Comparison of ENCODE assay signal across 1 cellular context in the genomic region with DNA sequence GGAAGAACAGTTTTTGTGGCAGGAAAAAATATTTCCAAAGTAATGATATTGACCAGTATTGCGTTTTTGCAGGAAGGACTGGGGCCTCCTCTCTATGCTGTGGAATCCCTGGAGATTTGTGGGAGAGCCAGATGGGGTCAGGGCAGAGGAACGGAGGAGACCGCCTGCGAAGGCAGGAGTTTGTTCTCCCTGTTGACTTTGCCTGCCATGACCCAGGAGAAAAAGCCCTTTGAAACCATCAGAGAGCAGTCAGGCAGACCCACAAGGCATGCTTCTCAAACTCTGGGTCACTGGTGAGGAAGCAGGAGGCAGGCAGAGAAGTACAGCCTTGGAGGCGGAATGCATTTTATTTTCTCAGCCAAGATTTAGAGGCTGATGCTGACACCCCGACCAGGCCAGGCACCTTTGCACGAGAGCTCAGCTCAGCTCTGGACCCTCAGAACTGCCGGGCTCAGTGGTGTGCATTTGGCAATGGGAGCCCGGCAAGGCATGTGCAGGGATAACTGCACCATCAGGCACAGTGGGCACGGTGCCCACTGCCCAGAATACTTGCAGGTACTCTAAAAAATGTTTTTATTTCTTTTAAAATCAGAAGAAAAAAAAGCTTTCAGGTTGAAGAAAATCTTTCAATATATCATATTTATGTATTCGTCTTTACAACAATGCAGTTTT.
A peak's percentile ranks its signal among the peaks of the same experiment; 100 is the strongest.
TF ChIP-seq lines count a peak whose summit lies in the region.

No MANE protein-coding gene starts in this region.

TF ChIP-seq in HepG2, 621 proteins besides CTCF, POLR2A, EP300 and RAD21 (continued from another document and continues in another):
- TF ChIP-seq AKNA (CRISPR knock-in tag; IDR thresholded peaks at IDR 0.05; ENCODE audit: borderline replicate concordance) (no peak), IRF9 (CRISPR knock-in tag; IDR thresholded peaks at IDR 0.05; ENCODE audit: borderline replicate concordance) (no peak), PBX3 (CRISPR knock-in tag; IDR thresholded peaks at IDR 0.05; ENCODE audit: borderline replicate concordance) (no peak), MIXL1 (CRISPR knock-in tag; IDR thresholded peaks at IDR 0.05) (no peak), ARNT2 (CRISPR knock-in tag; IDR thresholded peaks at IDR 0.05; ENCODE audit: low read depth) (no peak), RXRA (CRISPR knock-in tag; IDR thresholded peaks at IDR 0.05) (peak; percentile 77; the same call in 1 of the 2 replicates), GZF1 (CRISPR knock-in tag; IDR thresholded peaks at IDR 0.05) (no peak), JARID2 (CRISPR knock-in tag; IDR thresholded peaks at IDR 0.05; ENCODE audit: insufficient replicate concordance) (no peak), PITX1 (CRISPR knock-in tag; IDR thresholded peaks at IDR 0.05) (no peak), YEATS2 (CRISPR knock-in tag; IDR thresholded peaks at IDR 0.05; ENCODE audit: borderline replicate concordance) (no peak), HMG20B (CRISPR knock-in tag; conservative IDR thresholded peaks at IDR 0.05) (no peak), ZNF772 (CRISPR knock-in tag; IDR thresholded peaks at IDR 0.05) (no peak), ZKSCAN1 (IDR thresholded peaks at IDR 0.05; ENCODE audit: low read length) (no peak), ZBTB42 (CRISPR knock-in tag; IDR thresholded peaks at IDR 0.05) (no peak), ZNF839 (CRISPR knock-in tag; IDR thresholded peaks at IDR 0.05; ENCODE audit: borderline replicate concordance) (no peak), ZNF367 (CRISPR knock-in tag; IDR thresholded peaks at IDR 0.05; ENCODE audit: borderline replicate concordance) (no peak), ZNF770 (CRISPR knock-in tag; IDR thresholded peaks at IDR 0.05) (no peak), ZNF556 (CRISPR knock-in tag; IDR thresholded peaks at IDR 0.05; ENCODE audit: borderline replicate concordance) (0 out of 2 replicates have a peak, but pooled peaks have one; percentile 44), ATF3 (CRISPR knock-in tag; IDR thresholded peaks at IDR 0.05) (no peak), THAP11 (CRISPR knock-in tag; IDR thresholded peaks at IDR 0.05) (no peak), RELA (CRISPR knock-in tag; IDR thresholded peaks at IDR 0.05) (no peak), ZNF292 (CRISPR knock-in tag; IDR thresholded peaks at IDR 0.05; ENCODE audit: borderline replicate concordance, low read depth) (peak; percentile 53; the same call in 1 of the 2 replicates), ZNF672 (CRISPR knock-in tag; IDR thresholded peaks at IDR 0.05) (no peak), ZNF383 (CRISPR knock-in tag; IDR thresholded peaks at IDR 0.05; ENCODE audit: borderline replicate concordance) (no peak), DZIP1 (CRISPR knock-in tag; IDR thresholded peaks at IDR 0.05) (no peak), NCOA5 (CRISPR knock-in tag; IDR thresholded peaks at IDR 0.05) (no peak)
- TF ChIP-seq, protein P1, sequence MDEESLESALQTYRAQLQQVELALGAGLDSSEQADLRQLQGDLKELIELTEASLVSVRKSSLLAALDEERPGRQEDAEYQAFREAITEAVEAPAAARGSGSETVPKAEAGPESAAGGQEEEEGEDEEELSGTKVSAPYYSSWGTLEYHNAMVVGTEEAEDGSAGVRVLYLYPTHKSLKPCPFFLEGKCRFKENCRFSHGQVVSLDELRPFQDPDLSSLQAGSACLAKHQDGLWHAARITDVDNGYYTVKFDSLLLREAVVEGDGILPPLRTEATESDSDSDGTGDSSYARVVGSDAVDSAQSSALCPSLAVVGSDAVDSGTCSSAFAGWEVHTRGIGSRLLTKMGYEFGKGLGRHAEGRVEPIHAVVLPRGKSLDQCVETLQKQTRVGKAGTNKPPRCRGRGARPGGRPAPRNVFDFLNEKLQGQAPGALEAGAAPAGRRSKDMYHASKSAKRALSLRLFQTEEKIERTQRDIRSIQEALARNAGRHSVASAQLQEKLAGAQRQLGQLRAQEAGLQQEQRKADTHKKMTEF (CRISPR knock-in tag; IDR thresholded peaks at IDR 0.05) = no peak
- TF ChIP-seq, protein P2, sequence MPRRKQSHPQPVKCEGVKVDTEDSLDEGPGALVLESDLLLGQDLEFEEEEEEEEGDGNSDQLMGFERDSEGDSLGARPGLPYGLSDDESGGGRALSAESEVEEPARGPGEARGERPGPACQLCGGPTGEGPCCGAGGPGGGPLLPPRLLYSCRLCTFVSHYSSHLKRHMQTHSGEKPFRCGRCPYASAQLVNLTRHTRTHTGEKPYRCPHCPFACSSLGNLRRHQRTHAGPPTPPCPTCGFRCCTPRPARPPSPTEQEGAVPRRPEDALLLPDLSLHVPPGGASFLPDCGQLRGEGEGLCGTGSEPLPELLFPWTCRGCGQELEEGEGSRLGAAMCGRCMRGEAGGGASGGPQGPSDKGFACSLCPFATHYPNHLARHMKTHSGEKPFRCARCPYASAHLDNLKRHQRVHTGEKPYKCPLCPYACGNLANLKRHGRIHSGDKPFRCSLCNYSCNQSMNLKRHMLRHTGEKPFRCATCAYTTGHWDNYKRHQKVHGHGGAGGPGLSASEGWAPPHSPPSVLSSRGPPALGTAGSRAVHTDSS (CRISPR knock-in tag; conservative IDR thresholded peaks at IDR 0.05) = no peak
- TF ChIP-seq, protein P3, sequence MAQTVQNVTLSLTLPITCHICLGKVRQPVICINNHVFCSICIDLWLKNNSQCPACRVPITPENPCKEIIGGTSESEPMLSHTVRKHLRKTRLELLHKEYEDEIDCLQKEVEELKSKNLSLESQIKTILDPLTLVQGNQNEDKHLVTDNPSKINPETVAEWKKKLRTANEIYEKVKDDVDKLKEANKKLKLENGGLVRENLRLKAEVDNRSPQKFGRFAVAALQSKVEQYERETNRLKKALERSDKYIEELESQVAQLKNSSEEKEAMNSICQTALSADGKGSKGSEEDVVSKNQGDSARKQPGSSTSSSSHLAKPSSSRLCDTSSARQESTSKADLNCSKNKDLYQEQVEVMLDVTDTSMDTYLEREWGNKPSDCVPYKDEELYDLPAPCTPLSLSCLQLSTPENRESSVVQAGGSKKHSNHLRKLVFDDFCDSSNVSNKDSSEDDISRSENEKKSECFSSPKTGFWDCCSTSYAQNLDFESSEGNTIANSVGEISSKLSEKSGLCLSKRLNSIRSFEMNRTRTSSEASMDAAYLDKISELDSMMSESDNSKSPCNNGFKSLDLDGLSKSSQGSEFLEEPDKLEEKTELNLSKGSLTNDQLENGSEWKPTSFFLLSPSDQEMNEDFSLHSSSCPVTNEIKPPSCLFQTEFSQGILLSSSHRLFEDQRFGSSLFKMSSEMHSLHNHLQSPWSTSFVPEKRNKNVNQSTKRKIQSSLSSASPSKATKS (CRISPR knock-in tag; IDR thresholded peaks at IDR 0.05) = no peak
- TF ChIP-seq, protein P4, sequence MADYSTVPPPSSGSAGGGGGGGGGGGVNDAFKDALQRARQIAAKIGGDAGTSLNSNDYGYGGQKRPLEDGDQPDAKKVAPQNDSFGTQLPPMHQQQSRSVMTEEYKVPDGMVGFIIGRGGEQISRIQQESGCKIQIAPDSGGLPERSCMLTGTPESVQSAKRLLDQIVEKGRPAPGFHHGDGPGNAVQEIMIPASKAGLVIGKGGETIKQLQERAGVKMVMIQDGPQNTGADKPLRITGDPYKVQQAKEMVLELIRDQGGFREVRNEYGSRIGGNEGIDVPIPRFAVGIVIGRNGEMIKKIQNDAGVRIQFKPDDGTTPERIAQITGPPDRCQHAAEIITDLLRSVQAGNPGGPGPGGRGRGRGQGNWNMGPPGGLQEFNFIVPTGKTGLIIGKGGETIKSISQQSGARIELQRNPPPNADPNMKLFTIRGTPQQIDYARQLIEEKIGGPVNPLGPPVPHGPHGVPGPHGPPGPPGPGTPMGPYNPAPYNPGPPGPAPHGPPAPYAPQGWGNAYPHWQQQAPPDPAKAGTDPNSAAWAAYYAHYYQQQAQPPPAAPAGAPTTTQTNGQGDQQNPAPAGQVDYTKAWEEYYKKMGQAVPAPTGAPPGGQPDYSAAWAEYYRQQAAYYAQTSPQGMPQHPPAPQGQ (CRISPR knock-in tag; IDR thresholded peaks at IDR 0.05; ENCODE audit: borderline replicate concordance) = no peak
- TF ChIP-seq, protein P5, sequence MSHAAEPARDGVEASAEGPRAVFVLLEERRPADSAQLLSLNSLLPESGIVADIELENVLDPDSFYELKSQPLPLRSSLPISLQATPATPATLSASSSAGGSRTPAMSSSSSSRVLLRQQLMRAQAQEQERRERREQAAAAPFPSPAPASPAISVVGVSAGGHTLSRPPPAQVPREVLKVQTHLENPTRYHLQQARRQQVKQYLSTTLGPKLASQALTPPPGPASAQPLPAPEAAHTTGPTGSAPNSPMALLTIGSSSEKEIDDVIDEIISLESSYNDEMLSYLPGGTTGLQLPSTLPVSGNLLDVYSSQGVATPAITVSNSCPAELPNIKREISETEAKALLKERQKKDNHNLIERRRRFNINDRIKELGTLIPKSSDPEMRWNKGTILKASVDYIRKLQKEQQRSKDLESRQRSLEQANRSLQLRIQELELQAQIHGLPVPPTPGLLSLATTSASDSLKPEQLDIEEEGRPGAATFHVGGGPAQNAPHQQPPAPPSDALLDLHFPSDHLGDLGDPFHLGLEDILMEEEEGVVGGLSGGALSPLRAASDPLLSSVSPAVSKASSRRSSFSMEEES (CRISPR knock-in tag; IDR thresholded peaks at IDR 0.05) = no peak
